In the genomic region with DNA sequence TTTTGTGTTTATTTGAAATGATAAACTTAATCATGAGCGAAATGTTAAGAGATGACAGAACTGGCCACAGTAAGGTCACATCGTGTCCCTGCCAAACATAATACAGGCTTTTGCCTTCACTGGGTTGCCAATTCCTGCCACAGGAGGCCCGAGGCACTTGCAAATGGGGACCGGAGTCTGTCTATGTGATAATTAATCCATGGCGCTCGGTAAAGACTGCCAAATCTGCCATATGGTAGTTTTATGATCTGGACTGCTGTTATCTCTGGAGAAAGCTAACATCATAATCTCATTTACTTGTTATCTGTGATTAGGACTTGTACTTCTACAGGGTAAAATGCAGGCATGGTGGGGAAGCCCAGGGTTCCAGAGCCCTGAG, we compare ENCODE assay signal across 26 cellular contexts.
DNase-seq lines count a peak whose midpoint lies in the region; ATAC-seq and TF ChIP-seq lines count a peak whose summit lies in the region.
"Had no signal": no experiment of that assay in that cellular context is flagged by ENCODE, and none has a peak within 500 bp of the region (broad histone marks: within the 10 kb centered on the region; RNA-seq: fewer than 3 reads in every experiment).

No MANE protein-coding gene starts in this region.

- ATAC-seq in Right ventricle myocardium superior (ENCODE audit: poor library complexity) (peak; percentile 94), HG03521 (IDR thresholded peaks at IDR 0.05; ENCODE audit: unreplicated experiment) (no peak), HG03378 (IDR thresholded peaks at IDR 0.05; ENCODE audit: unreplicated experiment) (no peak), GM18861 (IDR thresholded peaks at IDR 0.05; ENCODE audit: unreplicated experiment) (no peak), HG02610 (IDR thresholded peaks at IDR 0.05; ENCODE audit: unreplicated experiment) (no peak)
- ATAC-seq: activated CD8-positive, alpha-beta memory T cell treated with anti-CD3 and anti-CD28 coated beads, Interleukin-2, amount 10 ng/mL, durations not matched to agents 7 days and 5 days; CD8-positive, alpha-beta T cell had no signal

- intact Hi-C loops in Right ventricle myocardium superior (cut with DNase I) = no loop called here
- intact Hi-C loops in cardiac septum (cut with DNase I) = no loop called here

- peak; percentile 16; the same call in 1 of the 2 replicates for TF ChIP-seq CTCF in VCaP (conservative IDR thresholded peaks at IDR 0.05)

- H3K27ac ChIP-seq in VCaP = peak overlapping the region; percentile 61
- H3K27ac ChIP-seq: neutrophil, thoracic aorta had no signal

- DNase-seq in Right ventricle myocardium superior (peak; percentile 68), cardiac septum (ENCODE audit: low spot score) (no peak), left kidney (ENCODE audit: low read depth, low spot score) (peak; percentile 31)
- DNase-seq: activated CD4-positive, alpha-beta T cell treated with anti-CD3 and anti-CD28 coated beads, Interleukin-2, amount 50 U/mL, for 1 hour; activated CD8-positive, alpha-beta memory T cell treated with anti-CD3 and anti-CD28 coated beads, Interleukin-2, amount 10 ng/mL, durations not matched to agents 7 days and 5 days; activated naive CD4-positive, alpha-beta T cell; activated T-cell treated with anti-CD3 and anti-CD28 coated beads, Interleukin-2, amount 50 U/mL, for 48 hours; AML-193; CD8-positive, alpha-beta T cell; DMS53; effector CD4-positive, alpha-beta T cell; GDM1; H9; mesendoderm; NCI-H1105; NCI-H2029; NCI-H774; OCI-M1; stimulated activated naive CD4-positive, alpha-beta T cell treated with Interleukin-2 at 50 U/mL for 16 hours had no signal
